In genomic region chr5:133454442-133454841, GRCh38 we compare ENCODE assay signal across 17 cellular contexts.
DNase-seq lines count a peak whose midpoint lies in the region; ATAC-seq lines count a peak whose summit lies in the region.
"Had no signal": no experiment of that assay in that cellular context is flagged by ENCODE, and none has a peak within 500 bp of the region (broad histone marks: within the 10 kb centered on the region; RNA-seq: fewer than 3 reads in every experiment).

No MANE protein-coding gene starts in this region.

- no peaks in the 10 kb centered on the region for H3K9me3 Mint-ChIP-seq in activated CD8-positive, alpha-beta memory T cell treated with anti-CD3 and anti-CD28 coated beads, Interleukin-2, amount 10 ng/mL, durations not matched to agents 7 days and 5 days (ENCODE audit: low read depth)
- H3K9me3 Mint-ChIP-seq: CD4-positive, CD25-positive, alpha-beta regulatory T cell; CD8-positive, alpha-beta T cell; H9 had no signal

- DNase-seq in activated CD8-positive, alpha-beta memory T cell treated with anti-CD3 and anti-CD28 coated beads for 24 hours = peak; percentile 15
- no peak for DNase-seq in activated CD8-positive, alpha-beta memory T cell treated with anti-CD3 and anti-CD28 coated beads, Interleukin-2, amount 10 ng/mL, durations not matched to agents 7 days and 5 days
- DNase-seq in inferior parietal cortex (ENCODE audit: extremely low spot score) (peak; percentile 27), superior temporal gyrus (ENCODE audit: extremely low spot score) (peak; percentile 46)
- DNase-seq: CD4-positive, CD25-positive, alpha-beta regulatory T cell; CD8-positive, alpha-beta T cell; DMS 273 treated with DMSO at 0.1 percent for 48 hours; DMS79; EL; GDM1; GM23248; H9 had no signal

- H3K27ac Mint-ChIP-seq in activated CD8-positive, alpha-beta memory T cell treated with anti-CD3 and anti-CD28 coated beads, Interleukin-2, amount 10 ng/mL, durations not matched to agents 7 days and 5 days = no peak overlapping the region
- H3K27ac Mint-ChIP-seq: B cell; CD4-positive, CD25-positive, alpha-beta regulatory T cell; CD8-positive, alpha-beta T cell had no signal

- H3K4me3 Mint-ChIP-seq in activated CD8-positive, alpha-beta memory T cell treated with anti-CD3 and anti-CD28 coated beads, Interleukin-2, amount 10 ng/mL, durations not matched to agents 7 days and 5 days = no peak overlapping the region
- H3K4me3 Mint-ChIP-seq: B cell; CD4-positive, CD25-positive, alpha-beta regulatory T cell; CD8-positive, alpha-beta T cell; H9 had no signal

- no peaks in the 10 kb centered on the region for H3K36me3 Mint-ChIP-seq in activated CD8-positive, alpha-beta memory T cell treated with anti-CD3 and anti-CD28 coated beads, Interleukin-2, amount 10 ng/mL, durations not matched to agents 7 days and 5 days
- H3K36me3 Mint-ChIP-seq: CD4-positive, CD25-positive, alpha-beta regulatory T cell; CD8-positive, alpha-beta T cell had no signal

- no peak for ATAC-seq in activated CD8-positive, alpha-beta memory T cell treated with anti-CD3 and anti-CD28 coated beads, Interleukin-2, amount 10 ng/mL, durations not matched to agents 7 days and 5 days
- ATAC-seq in HG03571 (IDR thresholded peaks at IDR 0.05; ENCODE audit: unreplicated experiment) (no peak), HG03439 (IDR thresholded peaks at IDR 0.05; ENCODE audit: unreplicated experiment) (no peak)
- ATAC-seq: CD8-positive, alpha-beta T cell; GM12878; HCT116 had no signal

- CTCF ChIA-PET in activated CD8-positive, alpha-beta memory T cell treated with anti-CD3 and anti-CD28 coated beads, Interleukin-2, amount 10 ng/mL, durations not matched to agents 7 days and 5 days (lab: Charles Lee) = no interaction called here

- peaks cover 2% of the 10 kb centered on the region for H3K27me3 Mint-ChIP-seq in activated CD8-positive, alpha-beta memory T cell treated with anti-CD3 and anti-CD28 coated beads, Interleukin-2, amount 10 ng/mL, durations not matched to agents 7 days and 5 days

- H3K4me1 Mint-ChIP-seq in activated CD8-positive, alpha-beta memory T cell treated with anti-CD3 and anti-CD28 coated beads, Interleukin-2, amount 10 ng/mL, durations not matched to agents 7 days and 5 days = no peaks in the 10 kb centered on the region
- H3K4me1 Mint-ChIP-seq: B cell; CD4-positive, CD25-positive, alpha-beta regulatory T cell had no signal
